In genomic region chr2:166661391-166661790, GRCh38 we compare ENCODE assay signal across 25 cellular contexts.
"Had no signal": no experiment of that assay in that cellular context is flagged by ENCODE, and none has a peak within 500 bp of the region (broad histone marks: within the 10 kb centered on the region; RNA-seq: fewer than 3 reads in every experiment).

No MANE protein-coding gene starts in this region.

- H3K4me3 ChIP-seq: hepatocyte, lung, neural progenitor cell, psoas muscle, spleen, suprapubic skin, thoracic aorta, tibial artery, upper lobe of right lung had no signal

- DNase-seq: head of caudate nucleus; islet precursor cell; mesendoderm; naive B cell; natural killer cell; nephron progenitor cell; occipital lobe; psoas muscle; small intestine; spleen; stimulated activated CD4-positive, alpha-beta T cell treated with anti-CD3 and anti-CD28 coated beads, Interleukin-4, amount 100 ng/mL, for 24 hours; stimulated activated naive CD4-positive, alpha-beta T cell; tibial artery; trophoblast cell; upper lobe of right lung had no signal

- H3K27me3 ChIP-seq: hepatocyte, neural progenitor cell, neutrophil, spleen, suprapubic skin, tibial artery, upper lobe of right lung had no signal

- H3K9ac ChIP-seq: neural progenitor cell, parathyroid adenoma had no signal

- H3K27ac ChIP-seq: hepatocyte, neural progenitor cell, neutrophil, parathyroid adenoma, psoas muscle, spleen, suprapubic skin, thoracic aorta, tibial artery, upper lobe of right lung had no signal

- H3K9me3 ChIP-seq: neutrophil, psoas muscle, suprapubic skin, thoracic aorta, tibial artery, upper lobe of right lung had no signal

- ATAC-seq: left lobe of liver; natural killer cell; psoas muscle; sciatic nerve; stimulated activated effector memory CD8-positive, alpha-beta T cell treated with anti-CD3 and anti-CD28 coated beads, Interleukin-12 subunit alpha, Interleukin-12 subunit beta, amount 100 ng/mL, for 72 hours; upper lobe of right lung had no signal

- H3K4me2 ChIP-seq: hepatocyte, neural progenitor cell had no signal

- H3K4me1 ChIP-seq: neural progenitor cell, parathyroid adenoma, psoas muscle, spleen, suprapubic skin, tibial artery, upper lobe of right lung had no signal

- H3K36me3 ChIP-seq: neural progenitor cell, neutrophil, spleen, suprapubic skin, thoracic aorta, tibial artery, upper lobe of right lung had no signal
